In genomic region chr7:96321670-96322372, GRCh38 we compare ENCODE assay signal across 8 cellular contexts. TPM values are rescaled to one million over a fixed set of nuclear protein-coding genes. Genes with fewer than 3 reads are reported as not detected.
DNase-seq lines count a peak whose midpoint lies in the region; ATAC-seq and TF ChIP-seq lines count a peak whose summit lies in the region.

Gene SLC25A13 (minus strand): TSS chr7:96322098. CDS start chr7:96321956, 142 bp downstream.

- H2BK20ac ChIP-seq in IMR-90 (ENCODE audit: low read depth, low read length): no peak within 1 kb of the TSS

- DNase-seq in DMS53 (lab: John Stamatoyannopoulos, UW): peak; percentile 99
- DNase-seq in IMR-90: peak; percentile 73
- peak; percentile 95 for DNase-seq in RKO (ENCODE audit: low spot score)
- DNase-seq in activated T-helper 1 cell treated with anti-CD3 and anti-CD28 coated beads, Interleukin-2, amount 50 U/mL, for 16 hours (ENCODE audit: low read depth in 1 of 2, low spot score in 1 of 2): peak; percentile 21 to 31
- DNase-seq in fibroblast of mammary gland (ENCODE audit: low read depth): peak; percentile 82
- peak; percentile 59 for DNase-seq in natural killer cell

- TF ChIP-seq CTCF in IMR-90 (conservative IDR thresholded peaks at IDR 0.05; ENCODE audit: low read depth, low read length) (no peak), fibroblast of mammary gland (conservative IDR thresholded peaks at IDR 0.05; ENCODE audit: control insufficient read depth, insufficient read depth, low read depth, low read length) (no peak), natural killer cell (IDR thresholded peaks at IDR 0.05) (no peak)

- peak within 1 kb of the TSS; percentile 88; the same call in 1 of the 2 replicates for H3K56ac ChIP-seq in IMR-90 (ENCODE audit: extremely low read depth, insufficient read depth, low read length)

- H2BK5ac ChIP-seq in IMR-90 (ENCODE audit: low read depth, low read length, poor library complexity, severe bottlenecking): peak within 1 kb of the TSS; percentile 10

- H3K18ac ChIP-seq in IMR-90 (ENCODE audit: low read depth, low read length): 0 out of 2 replicates have a peak within 1 kb of the TSS, but pooled peaks have one; percentile 24

- 0% methylated on average over 24 of the region's 66 CpGs; no CpG with 5 or more reads in 1 of the 2 experiments for WGBS in IMR-90 (ENCODE audit: extremely low coverage in 2 of 2, insufficient read length in 1 of 2), 2 experiments

- 0 out of 3 replicates have a peak within 1 kb of the TSS, but pooled peaks have one; percentile 37 for H2BK15ac ChIP-seq in IMR-90 (ENCODE audit: low read depth, low read length)

- H2AK9ac ChIP-seq in IMR-90 (replicated peaks; ENCODE audit: low read depth, low read length, poor library complexity): peak within 1 kb of the TSS; percentile 91

- no TSS peak for BruUV-seq in IMR-90 (replicated peaks; lab: Mats Ljungman, UMichigan)

- no peaks in the 10 kb centered on the region for H3K4me1 ChIP-seq in IMR-90 (ENCODE audit: control insufficient read depth, insufficient read depth, low read length)

- peak within 1 kb of the TSS; percentile 60 to 73; a peak in 3 of 4 replicates for H4K8ac ChIP-seq in IMR-90 (ENCODE audit: low read depth in 2 of 2, low read length in 2 of 2)

- H4K5ac ChIP-seq in IMR-90 (ENCODE audit: low read depth, low read length): peak within 1 kb of the TSS; percentile 23; the same call in 1 of the 2 replicates

- H3K36me3 ChIP-seq in IMR-90 (ENCODE audit: control insufficient read depth, insufficient read depth, low read length): no peaks in the 10 kb centered on the region

- peak within 1 kb of the TSS; percentile 85 to 86 for H3K27ac Mint-ChIP-seq in natural killer cell
- H3K27ac Mint-ChIP-seq in stimulated activated naive CD8-positive, alpha-beta T cell treated with anti-CD3 and anti-CD28 coated beads, Interleukin-15, Interleukin-2, amounts not matched to agents 100 ng/mL and 50 ng/mL, for 24 hours: peak within 1 kb of the TSS; percentile 99

- H3K4me3 Mint-ChIP-seq in natural killer cell: peak within 1 kb of the TSS; percentile 93
- peak within 1 kb of the TSS; percentile 89 for H3K4me3 Mint-ChIP-seq in stimulated activated naive CD8-positive, alpha-beta T cell treated with anti-CD3 and anti-CD28 coated beads, Interleukin-15, Interleukin-2, amounts not matched to agents 100 ng/mL and 50 ng/mL, for 24 hours

- no peaks in the 10 kb centered on the region for H3K27me3 ChIP-seq in IMR-90 (ENCODE audit: control insufficient read depth, insufficient read depth, low read length)

- CTCF ChIA-PET in IMR-90 (lab: Yijun Ruan, JAX): no interaction called here

- POLR2A ChIA-PET in IMR-90 (lab: Charles Lee; ENCODE audit: unreplicated experiment): no interaction called here

- no peaks in the 10 kb centered on the region for H3K27me3 Mint-ChIP-seq in natural killer cell (ENCODE audit: low read depth in 2 of 2)
- H3K27me3 Mint-ChIP-seq in stimulated activated naive CD8-positive, alpha-beta T cell treated with anti-CD3 and anti-CD28 coated beads, Interleukin-15, Interleukin-2, amounts not matched to agents 100 ng/mL and 50 ng/mL, for 24 hours: peaks cover 5% of the 10 kb centered on the region

- H4K20me1 ChIP-seq in IMR-90 (ENCODE audit: insufficient read depth, low read length): no peaks in the 10 kb centered on the region

- no peak within 1 kb of the TSS for H2AK5ac ChIP-seq in IMR-90 (ENCODE audit: low read depth, low read length)

- peaks cover 3% of the 10 kb centered on the region; the same call in 1 of the 2 replicates for H3K9me1 ChIP-seq in IMR-90 (ENCODE audit: insufficient read depth, low read length)

- H3K4me3 ChIP-seq in IMR-90 (ENCODE audit: insufficient read depth, low read depth, low read length) (peak within 1 kb of the TSS; percentile 60), fibroblast of mammary gland (ENCODE audit: control insufficient read depth, low read depth, low read length) (peak within 1 kb of the TSS; percentile 80)

- intact Hi-C loops in IMR-90 (cut with micrococcal nuclease): loop anchor here (2.0 to 5.0 kb wide), 2 partner anchors 230 to 245 kb away; no protein-coding TSS in a partner anchor
- intact Hi-C loops in natural killer cell (cut with micrococcal nuclease): no loop called here

- peak within 1 kb of the TSS; percentile 95 for H2AFZ ChIP-seq in IMR-90 (replicated peaks; ENCODE audit: low read length, poor library complexity)

- H2BK120ac ChIP-seq in IMR-90 (ENCODE audit: low read depth, low read length): peak within 1 kb of the TSS; percentile 8; the same call in 1 of the 2 replicates

- peak; percentile 62 for TF ChIP-seq POLR2A in IMR-90 (IDR thresholded peaks at IDR 0.05; ENCODE audit: low read depth, low read length)

- no peak for TF ChIP-seq RAD21 in IMR-90 (IDR thresholded peaks at IDR 0.05; ENCODE audit: low read length)

- no peaks in the 10 kb centered on the region for H3K9me3 ChIP-seq in IMR-90 (ENCODE audit: control insufficient read depth, insufficient read depth, low read length)

- H3K4me2 ChIP-seq in IMR-90 (ENCODE audit: low read depth, low read length): peak within 1 kb of the TSS; percentile 92

- peak within 1 kb of the TSS; percentile 79; the same call in 1 of the 2 replicates for H3K23ac ChIP-seq in IMR-90 (ENCODE audit: low read depth, low read length)

- H3K36me3 Mint-ChIP-seq in natural killer cell: no peaks in the 10 kb centered on the region
- peaks cover 6% of the 10 kb centered on the region for H3K36me3 Mint-ChIP-seq in stimulated activated naive CD8-positive, alpha-beta T cell treated with anti-CD3 and anti-CD28 coated beads, Interleukin-15, Interleukin-2, amounts not matched to agents 100 ng/mL and 50 ng/mL, for 24 hours (ENCODE audit: low read depth)

- ATAC-seq in GM21528 (IDR thresholded peaks at IDR 0.05; ENCODE audit: low FRiP score, unreplicated experiment) (peak; percentile 83), IMR-90 (ENCODE audit: low read depth) (peak; percentile 97), natural killer cell (peak; percentile 74 to 90 (median 78))

- H3K79me1 ChIP-seq in IMR-90 (ENCODE audit: low read depth in 1 of 2, low read length in 2 of 2): peaks cover 10 to 23% of the 10 kb centered on the region in 2 experiments; a peak in 3 of 4 replicates

- H3K14ac ChIP-seq in IMR-90 (replicated peaks; ENCODE audit: low read depth, low read length): peak within 1 kb of the TSS; percentile 64

- no peaks in the 10 kb centered on the region for H3K9me3 Mint-ChIP-seq in natural killer cell
- peaks cover 3% of the 10 kb centered on the region for H3K9me3 Mint-ChIP-seq in stimulated activated naive CD8-positive, alpha-beta T cell treated with anti-CD3 and anti-CD28 coated beads, Interleukin-15, Interleukin-2, amounts not matched to agents 100 ng/mL and 50 ng/mL, for 24 hours

- dilution Hi-C loops in IMR-90 (cut with HindIII; ENCODE audit: low sequenced_read_pairs, unreplicated experiment): no loop called here

- peaks cover 22 to 23% of the 10 kb centered on the region in 2 donors for H3K4me1 Mint-ChIP-seq in natural killer cell
- H3K4me1 Mint-ChIP-seq in stimulated activated naive CD8-positive, alpha-beta T cell treated with anti-CD3 and anti-CD28 coated beads, Interleukin-15, Interleukin-2, amounts not matched to agents 100 ng/mL and 50 ng/mL, for 24 hours (ENCODE audit: low read depth): peaks cover 69% of the 10 kb centered on the region

- peak within 1 kb of the TSS; percentile 79 for H3K9ac ChIP-seq in IMR-90 (ENCODE audit: low read depth, low read length)

- peak within 1 kb of the TSS; percentile 66 for H3K27ac ChIP-seq in IMR-90 (ENCODE audit: insufficient read depth, low read length)

- in situ Hi-C loops in IMR-90 (cut with MboI; ENCODE audit: low sequenced_read_pairs): no loop called here

- H4K91ac ChIP-seq in IMR-90 (ENCODE audit: insufficient read depth, low read depth, low read length): peak within 1 kb of the TSS; percentile 71

- peak within 1 kb of the TSS; percentile 79 for H3K4ac ChIP-seq in IMR-90 (ENCODE audit: low read depth, low read length)

TF ChIP-seq in IMR-90, 13 proteins besides CTCF, POLR2A, EP300 and RAD21:
- TF ChIP-seq SMC3 (IDR thresholded peaks at IDR 0.05; ENCODE audit: low read depth, low read length) (no peak), RCOR1 (IDR thresholded peaks at IDR 0.05; ENCODE audit: insufficient replicate concordance, low read length) (no peak), USF2 (IDR thresholded peaks at IDR 0.05; ENCODE audit: low read depth, low read length) (peak; percentile 97), CEBPB (IDR thresholded peaks at IDR 0.05; ENCODE audit: low read depth, low read length) (no peak), FOS (IDR thresholded peaks at IDR 0.05; ENCODE audit: low read depth, low read length) (no peak), BHLHE40 (IDR thresholded peaks at IDR 0.05; ENCODE audit: low read depth, low read length) (peak; percentile 62; the same call in 1 of the 2 replicates), CHD1 (IDR thresholded peaks at IDR 0.05; ENCODE audit: low read depth, low read length) (no peak), NFE2L2 (IDR thresholded peaks at IDR 0.05; ENCODE audit: low read depth, low read length) (no peak), MAZ (IDR thresholded peaks at IDR 0.05; ENCODE audit: borderline replicate concordance, low read depth, low read length) (peak; percentile 50; the same call in 1 of the 2 replicates), MXI1 (IDR thresholded peaks at IDR 0.05; ENCODE audit: borderline replicate concordance, low read depth, low read length) (peak; percentile 70), MAFK (IDR thresholded peaks at IDR 0.05; ENCODE audit: low read depth, low read length) (no peak), ELK1 (IDR thresholded peaks at IDR 0.05; ENCODE audit: borderline replicate concordance, low read depth, low read length) (no peak)

RNA-seq across cellular contexts. Expression of gene SLC25A13, which starts in this region (rescaled TPM):
- total RNA-seq in IMR-90 (2012; rRNA removed) (11.7 and 13.6 TPM in 2 replicates), natural killer cell (10 to 100 TPM; 16.9 to 20.8 (median 20.5) TPM)
- 5.6 and 7.4 TPM in 2 replicates for polyA plus RNA-seq in IMR-90 (2012; rRNA removed)
- polyA plus RNA-seq in IMR-90 (2012; cell fraction: cytosol; rRNA removed): 1.5 and 2.8 TPM in 2 replicates
- polyA plus RNA-seq in IMR-90 (2012; cell fraction: nucleus; rRNA removed; ENCODE audit: low replicate concordance): 1.7 and 12.1 TPM in 2 replicates

Comparison
In these comparisons a context has a peak if more than half of its experiments do, and no peak if none do; other contexts are left out.
1. Peak in every context shown above with its lines: DNase-seq, ATAC-seq, H3K4me3 ChIP-seq and H3K27ac ChIP-seq.
2. DNase-seq: peak in every context shown above with its lines; median percentile 99 in DMS53; 95 in RKO; 82 in fibroblast of mammary gland; 73 in IMR-90; 59 in natural killer cell; 26 in activated T-helper 1 cell treated with anti-CD3 and anti-CD28 coated beads, Interleukin-2, amount 50 U/mL, for 16 hours.